Comparison of ENCODE assay signal across 8 cellular contexts in the genomic region with DNA sequence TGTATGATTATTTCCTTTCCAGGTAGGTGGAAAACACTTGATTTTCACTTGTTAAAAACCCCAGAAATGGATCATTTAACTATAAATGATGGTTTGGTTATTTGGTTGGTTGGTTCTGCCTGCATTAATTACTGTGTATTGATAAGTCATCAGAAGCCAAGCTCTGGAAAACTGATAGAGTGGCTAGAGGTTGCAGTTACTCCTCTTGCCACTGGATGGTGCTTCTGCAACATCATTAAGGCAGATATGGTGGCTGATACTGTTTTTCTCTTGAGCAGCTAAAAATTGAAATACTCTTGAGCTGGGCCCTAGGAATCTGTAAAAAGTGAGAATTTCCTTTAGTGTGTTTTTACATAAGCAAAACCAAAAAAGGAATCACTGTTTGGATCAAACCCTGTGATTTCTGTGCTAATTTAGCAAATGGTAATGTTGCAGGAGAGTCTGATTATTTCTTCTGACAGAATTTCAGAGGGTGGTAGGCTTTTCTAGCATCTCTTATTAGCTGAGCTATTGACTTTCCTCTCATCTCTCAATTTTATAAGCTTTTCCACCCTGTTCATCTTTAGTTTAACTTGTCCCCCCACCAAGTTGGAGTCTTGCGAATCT. TPM values are rescaled to one million over a fixed set of nuclear protein-coding genes. Genes with fewer than 3 reads are reported as not detected.
DNase-seq lines count a peak whose midpoint lies in the region; ATAC-seq, FAIRE-seq and TF ChIP-seq lines count a peak whose summit lies in the region.

No MANE protein-coding gene starts in this region.

- no peak overlapping the region for H3K27ac Mint-ChIP-seq in astrocyte (ENCODE audit: unreplicated experiment)

- no peak for FAIRE-seq in astrocyte (lab: Jason Lieb, UNC)

- H3K4me1 ChIP-seq in MM.1S (ENCODE audit: low read length) (no peaks in the 10 kb centered on the region), astrocyte (ENCODE audit: insufficient read depth, low read length) (peaks cover 7% of the 10 kb centered on the region), tibial nerve (peaks cover 0 to 43% (median 0%) of the 10 kb centered on the region in 4 donors)

- 100% methylated on average over 1 of the region's 1 CpG for WGBS in tibial nerve, 2 donors

- no peak for DNase-seq in activated T-cell treated with anti-CD3 and anti-CD28 coated beads, Interleukin-2, amount 50 U/mL, for 4 hours
- no peak for DNase-seq in activated T-cell treated with anti-CD3 and anti-CD28 coated beads, Interleukin-2, amount 50 U/mL, for 1 hour
- DNase-seq in MM.1S (no peak), astrocyte (ENCODE audit: low read depth) (no peak), iris pigment epithelial cell (ENCODE audit: low read depth) (peak; percentile 39), tibial nerve (ENCODE audit: low spot score in 2 of 2) (no peak), DMS79 (lab: John Stamatoyannopoulos, UW) (no peak)

- TF ChIP-seq EP300 in tibial nerve (IDR thresholded peaks at IDR 0.05): no peak

- H3K9ac ChIP-seq in MM.1S (ENCODE audit: low read length) (no peak overlapping the region), astrocyte (ENCODE audit: low read length) (no peak overlapping the region)

- H3K79me2 ChIP-seq in MM.1S (ENCODE audit: low read length): peaks cover 91% of the 10 kb centered on the region
- peaks cover 93% of the 10 kb centered on the region for H3K79me2 ChIP-seq in astrocyte (ENCODE audit: insufficient read depth, low read length)

- H3K4me2 ChIP-seq in MM.1S (ENCODE audit: low read depth, low read length): no peak overlapping the region
- no peak overlapping the region for H3K4me2 ChIP-seq in astrocyte (ENCODE audit: low read length)

- H3K9me3 ChIP-seq in MM.1S (replicated peaks; ENCODE audit: insufficient read depth, low read length) (no peaks in the 10 kb centered on the region), astrocyte (ENCODE audit: insufficient read depth, low read depth, low read length) (no peaks in the 10 kb centered on the region), tibial nerve (peaks cover 0 to 2% (median 0%) of the 10 kb centered on the region in 4 donors)

- H4K20me1 ChIP-seq in MM.1S (ENCODE audit: insufficient read depth, low read length) (peaks cover 21% of the 10 kb centered on the region), astrocyte (ENCODE audit: insufficient read depth, low read length) (peaks cover 92% of the 10 kb centered on the region)

- H3F3A ChIP-seq in MM.1S (ENCODE audit: insufficient read depth, low read length): no peaks in the 10 kb centered on the region

- H3K36me3 ChIP-seq in MM.1S (replicated peaks; ENCODE audit: insufficient read depth, low read length) (no peaks in the 10 kb centered on the region), astrocyte (ENCODE audit: insufficient read depth, low read length) (no peaks in the 10 kb centered on the region), tibial nerve (peaks cover 0 to 4% (median 0%) of the 10 kb centered on the region in 3 donors)

- H3K4me1 Mint-ChIP-seq in activated T-cell treated with anti-CD3 and anti-CD28 coated beads, Interleukin-2, amount 50 U/mL, for 4 hours (ENCODE audit: low read depth): peaks cover 57% of the 10 kb centered on the region
- peaks cover 17% of the 10 kb centered on the region for H3K4me1 Mint-ChIP-seq in astrocyte (ENCODE audit: low read depth, unreplicated experiment)

- H3K27ac ChIP-seq in MM.1S (ENCODE audit: low read length) (no peak overlapping the region), astrocyte (ENCODE audit: low read depth, low read length) (no peak overlapping the region), tibial nerve (no peak overlapping the region)

- TF ChIP-seq POLR2A in tibial nerve (IDR thresholded peaks at IDR 0.05): no peak

- no peak overlapping the region for H3K4me3 Mint-ChIP-seq in activated T-cell treated with anti-CD3 and anti-CD28 coated beads, Interleukin-2, amount 50 U/mL, for 4 hours
- no peak overlapping the region for H3K4me3 Mint-ChIP-seq in astrocyte (ENCODE audit: unreplicated experiment)

- peaks cover 15% of the 10 kb centered on the region for H3K36me3 Mint-ChIP-seq in activated T-cell treated with anti-CD3 and anti-CD28 coated beads, Interleukin-2, amount 50 U/mL, for 4 hours (ENCODE audit: insufficient read depth)
- H3K36me3 Mint-ChIP-seq in astrocyte (ENCODE audit: low read depth, unreplicated experiment): peaks cover 9% of the 10 kb centered on the region

- H3K27me3 Mint-ChIP-seq in activated T-cell treated with anti-CD3 and anti-CD28 coated beads, Interleukin-2, amount 50 U/mL, for 4 hours (ENCODE audit: low read depth): no peaks in the 10 kb centered on the region
- no peaks in the 10 kb centered on the region for H3K27me3 Mint-ChIP-seq in astrocyte (ENCODE audit: low read depth, unreplicated experiment)

- H3K9me2 ChIP-seq in MM.1S (replicated peaks; ENCODE audit: insufficient read depth, low read length): no peaks in the 10 kb centered on the region

- ATAC-seq in activated T-cell treated with anti-CD3 and anti-CD28 coated beads, Interleukin-2, amount 50 U/mL, for 4 hours: peak; percentile 37 to 44
- ATAC-seq in HG02798 (IDR thresholded peaks at IDR 0.05; ENCODE audit: poor library complexity, unreplicated experiment): no peak

- no peak overlapping the region for H2AFZ ChIP-seq in MM.1S (ENCODE audit: low read length)
- H2AFZ ChIP-seq in astrocyte (ENCODE audit: low read depth, low read length): no peak overlapping the region

- peak; percentile 64 for TF ChIP-seq CTCF in MM.1S (IDR thresholded peaks at IDR 0.05; ENCODE audit: low read length)
- TF ChIP-seq CTCF in astrocyte (IDR thresholded peaks at IDR 0.05; ENCODE audit: insufficient read depth, low read depth, low read length): peak; percentile 82
- peak; percentile 41 to 58 (median 46) for TF ChIP-seq CTCF in tibial nerve (IDR thresholded peaks at IDR 0.05)

- H3K4me3 ChIP-seq in MM.1S (ENCODE audit: low read length) (no peak overlapping the region), astrocyte (ENCODE audit: insufficient read depth, low read depth, low read length) (no peak overlapping the region), tibial nerve (no peak overlapping the region)

- no peaks in the 10 kb centered on the region for H3K9me3 Mint-ChIP-seq in activated T-cell treated with anti-CD3 and anti-CD28 coated beads, Interleukin-2, amount 50 U/mL, for 4 hours
- H3K9me3 Mint-ChIP-seq in astrocyte (ENCODE audit: unreplicated experiment): peaks cover 3% of the 10 kb centered on the region

- H3K27me3 ChIP-seq in MM.1S (replicated peaks; ENCODE audit: insufficient read depth, low read length) (no peaks in the 10 kb centered on the region), astrocyte (ENCODE audit: insufficient read depth, low read length) (no peaks in the 10 kb centered on the region), tibial nerve (no peaks in the 10 kb centered on the region)

RNA-seq across cellular contexts. Expression of gene RAB10, which starts 54.3 kb away (rescaled TPM):
- 100 to 1,000 TPM; 135 to 155 (median 146) TPM for total RNA-seq in activated T-cell treated with anti-CD3 and anti-CD28 coated beads, Interleukin-2, amount 50 U/mL, for 4 hours
- 174 and 192 TPM in 2 replicates for total RNA-seq in astrocyte
- 100 to 1,000 TPM; 133 to 196 (median 155) TPM for total RNA-seq in tibial nerve
